Comparison of ENCODE assay signal across 1 cellular context in genomic region chr19:44951179-44952159, GRCh38.
TF ChIP-seq lines count a peak whose summit lies in the region.

No MANE protein-coding gene starts in this region.

TF ChIP-seq in GM23338, 12 proteins besides CTCF, POLR2A, EP300 and RAD21 (continued from another document):
- TF ChIP-seq ZNF462 (CRISPR knock-in tag; IDR thresholded peaks at IDR 0.05), result no peak
- no peak for TF ChIP-seq STAT1 (IDR thresholded peaks at IDR 0.05; ENCODE audit: unreplicated experiment)
- TF ChIP-seq EZH2phosphoT487 (IDR thresholded peaks at IDR 0.05; ENCODE audit: unreplicated experiment), result no peak
- no peak for TF ChIP-seq CREB1 (CRISPR knock-in tag; IDR thresholded peaks at IDR 0.05; ENCODE audit: low read depth)
- TF ChIP-seq NANOG (IDR thresholded peaks at IDR 0.05; ENCODE audit: borderline replicate concordance), result no peak
- TF ChIP-seq ZNF114 (CRISPR knock-in tag; IDR thresholded peaks at IDR 0.05), result no peak
- TF ChIP-seq JUNB (IDR thresholded peaks at IDR 0.05; ENCODE audit: unreplicated experiment), result no peak
- no peak for TF ChIP-seq ZNF331 (CRISPR knock-in tag; IDR thresholded peaks at IDR 0.05; ENCODE audit: low read depth)
- no peak for TF ChIP-seq EZH2 (IDR thresholded peaks at IDR 0.05; ENCODE audit: low read depth, unreplicated experiment)
